8 cellular contexts compared by ENCODE assay signal in genomic region chr2:172427256-172427989, GRCh38. TPM values are rescaled to one million over a fixed set of nuclear protein-coding genes. Genes with fewer than 3 reads are reported as not detected.
DNase-seq lines count a peak whose midpoint lies in the region; ATAC-seq and TF ChIP-seq lines count a peak whose summit lies in the region.

Gene ITGA6 (plus strand): TSS chr2:172427586.

- peak within 1 kb of the TSS; percentile 92 for H3K4me3 Mint-ChIP-seq in neural crest cell
- H3K4me3 Mint-ChIP-seq in stimulated activated naive CD8-positive, alpha-beta T cell treated with anti-CD3 and anti-CD28 coated beads, Interleukin-15, Interleukin-2, amounts not matched to agents 100 ng/mL and 50 ng/mL, for 24 hours, result peak within 1 kb of the TSS; percentile 82

- TF ChIP-seq RAD21 in Ishikawa (IDR thresholded peaks at IDR 0.05; ENCODE audit: low read depth), result no peak

- H3K4me1 ChIP-seq in DND-41 (ENCODE audit: insufficient read depth, low read length), result peaks cover 31% of the 10 kb centered on the region
- H3K4me1 ChIP-seq in SJCRH30, result peaks cover 24% of the 10 kb centered on the region

- H3K4me1 Mint-ChIP-seq in neural crest cell, result peaks cover 24% of the 10 kb centered on the region
- peaks cover 15% of the 10 kb centered on the region for H3K4me1 Mint-ChIP-seq in stimulated activated naive CD8-positive, alpha-beta T cell treated with anti-CD3 and anti-CD28 coated beads, Interleukin-15, Interleukin-2, amounts not matched to agents 100 ng/mL and 50 ng/mL, for 24 hours (ENCODE audit: low read depth)

- H4K20me1 ChIP-seq in DND-41 (ENCODE audit: insufficient read depth, low read length), result peaks cover 7% of the 10 kb centered on the region; the same call in 1 of the 2 replicates

- H3K4me3 ChIP-seq in DND-41 (ENCODE audit: low read depth in 1 of 2, low read length in 2 of 2) (peak within 1 kb of the TSS; percentile 24 to 58; a peak in 3 of 4 replicates), SJCRH30 (peak within 1 kb of the TSS; percentile 69), foreskin fibroblast (ENCODE audit: low read depth in 1 of 2, low read length in 2 of 2) (peak within 1 kb of the TSS; percentile 65)

- peaks cover 19% of the 10 kb centered on the region for H3K27me3 Mint-ChIP-seq in neural crest cell (ENCODE audit: low read depth)
- no peaks in the 10 kb centered on the region for H3K27me3 Mint-ChIP-seq in stimulated activated naive CD8-positive, alpha-beta T cell treated with anti-CD3 and anti-CD28 coated beads, Interleukin-15, Interleukin-2, amounts not matched to agents 100 ng/mL and 50 ng/mL, for 24 hours

- peak within 1 kb of the TSS; percentile 92 for H3K4me2 ChIP-seq in DND-41 (ENCODE audit: insufficient read depth, low read length)

- H3K36me3 Mint-ChIP-seq in neural crest cell (ENCODE audit: low read depth), result no peaks in the 10 kb centered on the region
- H3K36me3 Mint-ChIP-seq in stimulated activated naive CD8-positive, alpha-beta T cell treated with anti-CD3 and anti-CD28 coated beads, Interleukin-15, Interleukin-2, amounts not matched to agents 100 ng/mL and 50 ng/mL, for 24 hours (ENCODE audit: low read depth), result no peaks in the 10 kb centered on the region

- DNase-seq in DND-41, result peak; percentile 65
- peak; percentile 79 to 85 for DNase-seq in SJCRH30
- peak; percentile 68 for DNase-seq in activated gamma-delta T cell treated with Interleukin-2 at 50 U/mL for 16 hours
- DNase-seq in foreskin fibroblast, result peak; percentile 47 to 76
- DNase-seq in neural crest cell (ENCODE audit: low read depth, low spot score), result peak; percentile 80

- TF ChIP-seq CTCF in DND-41 (IDR thresholded peaks at IDR 0.05; ENCODE audit: borderline replicate concordance, extremely low read depth, low read length, poor library complexity, severe bottlenecking), result no peak
- no peak for TF ChIP-seq CTCF in foreskin fibroblast (IDR thresholded peaks at IDR 0.05; ENCODE audit: low read depth, low read length)
- peak; percentile 35 for TF ChIP-seq CTCF in neural crest cell (conservative IDR thresholded peaks at IDR 0.05)

- H3K27ac ChIP-seq in DND-41 (ENCODE audit: low read length) (no peak within 1 kb of the TSS), SJCRH30 (peak within 1 kb of the TSS; percentile 61)

- no peaks in the 10 kb centered on the region for H3K79me2 ChIP-seq in DND-41 (ENCODE audit: insufficient read depth, low read length)

- peak within 1 kb of the TSS; percentile 58 for H2AFZ ChIP-seq in DND-41 (ENCODE audit: low read depth, low read length)

- peak within 1 kb of the TSS; percentile 44; the same call in 1 of the 2 replicates for H3K9ac ChIP-seq in DND-41 (ENCODE audit: low read depth, low read length)

- H3K36me3 ChIP-seq in DND-41 (ENCODE audit: insufficient read depth, low read length), result no peaks in the 10 kb centered on the region
- no peaks in the 10 kb centered on the region for H3K36me3 ChIP-seq in SJCRH30

- H3K9me3 Mint-ChIP-seq in neural crest cell, result no peaks in the 10 kb centered on the region
- no peaks in the 10 kb centered on the region for H3K9me3 Mint-ChIP-seq in stimulated activated naive CD8-positive, alpha-beta T cell treated with anti-CD3 and anti-CD28 coated beads, Interleukin-15, Interleukin-2, amounts not matched to agents 100 ng/mL and 50 ng/mL, for 24 hours

- peak; percentile 63 for ATAC-seq in DND-41 (ENCODE audit: insufficient read depth, low read depth)
- ATAC-seq in GM21717 (IDR thresholded peaks at IDR 0.05; ENCODE audit: unreplicated experiment), result no peak

- H3K9me3 ChIP-seq in DND-41 (ENCODE audit: insufficient read depth, low read length, severe bottlenecking) (no peaks in the 10 kb centered on the region), SJCRH30 (replicated peaks) (no peaks in the 10 kb centered on the region)

- H3K27me3 ChIP-seq in DND-41 (ENCODE audit: insufficient read depth, low read length, poor library complexity) (peaks cover 49% of the 10 kb centered on the region), SJCRH30 (no peaks in the 10 kb centered on the region)

- TF ChIP-seq EP300 in Ishikawa (IDR thresholded peaks at IDR 0.05; ENCODE audit: borderline replicate concordance), result no peak

- H3K27ac Mint-ChIP-seq in neural crest cell (ENCODE audit: unreplicated experiment), result no peak within 1 kb of the TSS
- peak within 1 kb of the TSS; percentile 27 for H3K27ac Mint-ChIP-seq in stimulated activated naive CD8-positive, alpha-beta T cell treated with anti-CD3 and anti-CD28 coated beads, Interleukin-15, Interleukin-2, amounts not matched to agents 100 ng/mL and 50 ng/mL, for 24 hours

TF ChIP-seq in Ishikawa, 13 proteins besides CTCF, POLR2A, EP300 and RAD21:
- TF ChIP-seq, protein P1, sequence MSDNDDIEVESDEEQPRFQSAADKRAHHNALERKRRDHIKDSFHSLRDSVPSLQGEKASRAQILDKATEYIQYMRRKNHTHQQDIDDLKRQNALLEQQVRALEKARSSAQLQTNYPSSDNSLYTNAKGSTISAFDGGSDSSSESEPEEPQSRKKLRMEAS (IDR thresholded peaks at IDR 0.05), result peak; percentile 83
- peak; percentile 64; the same call in 1 of the 2 replicates for TF ChIP-seq TAF1 (IDR thresholded peaks at IDR 0.05; ENCODE audit: low read depth)
- TF ChIP-seq, protein P2, sequence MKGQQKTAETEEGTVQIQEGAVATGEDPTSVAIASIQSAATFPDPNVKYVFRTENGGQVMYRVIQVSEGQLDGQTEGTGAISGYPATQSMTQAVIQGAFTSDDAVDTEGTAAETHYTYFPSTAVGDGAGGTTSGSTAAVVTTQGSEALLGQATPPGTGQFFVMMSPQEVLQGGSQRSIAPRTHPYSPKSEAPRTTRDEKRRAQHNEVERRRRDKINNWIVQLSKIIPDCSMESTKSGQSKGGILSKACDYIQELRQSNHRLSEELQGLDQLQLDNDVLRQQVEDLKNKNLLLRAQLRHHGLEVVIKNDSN (IDR thresholded peaks at IDR 0.05), result no peak

RNA-seq across cellular contexts. Expression of gene ITGA6, which starts in this region (rescaled TPM):
- 52.3 and 57.8 TPM in 2 replicates for total RNA-seq in SJCRH30 (2014; rRNA removed; shearing (Covaris generic))
- 36.8 and 37.7 TPM in 2 replicates for total RNA-seq in neural crest cell
